ENCODE assay signal across 20 cellular contexts in the genomic region with DNA sequence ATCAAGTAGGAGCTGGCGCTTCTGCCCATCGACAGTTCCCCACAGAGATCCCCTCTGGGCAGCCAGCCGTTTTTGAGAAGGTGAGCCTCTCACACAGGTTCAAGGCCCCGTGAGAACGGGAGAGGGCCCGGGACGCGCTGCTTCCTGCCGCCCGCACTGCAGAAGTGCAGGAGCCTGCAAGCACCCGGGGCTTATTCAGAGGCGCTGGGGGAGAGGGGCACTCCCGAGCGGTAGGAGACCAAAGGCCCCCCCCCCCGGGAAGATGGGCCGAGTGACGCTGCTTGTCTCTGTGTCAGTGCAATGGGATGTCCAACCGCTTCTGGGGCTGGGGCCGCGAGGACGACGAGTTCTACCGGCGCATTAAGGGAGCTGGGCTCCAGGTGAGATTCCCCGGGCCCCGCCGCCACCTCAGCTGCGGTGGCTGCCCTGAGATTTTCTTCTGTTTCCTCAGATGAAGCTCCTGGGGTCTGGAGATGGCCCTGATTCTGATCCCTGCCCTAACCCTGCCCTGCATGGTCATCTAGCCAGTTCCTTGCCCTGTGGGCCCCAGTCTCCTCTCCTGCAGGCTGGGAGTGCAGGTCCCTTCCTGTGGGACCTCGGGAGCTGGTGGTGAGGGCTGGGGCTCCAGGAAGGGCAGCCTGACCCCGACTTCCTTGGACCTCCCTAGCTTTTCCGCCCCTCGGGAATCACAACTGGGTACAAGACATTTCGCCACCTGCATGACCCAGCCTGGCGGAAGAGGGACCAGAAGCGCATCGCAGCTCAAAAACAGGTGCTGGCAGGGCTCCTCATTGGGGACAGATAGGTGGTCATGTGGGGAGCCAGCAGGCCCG.
"Had no signal": no experiment of that assay in that cellular context is flagged by ENCODE, and none has a peak within 500 bp of the region (broad histone marks: within the 10 kb centered on the region; RNA-seq: fewer than 3 reads in every experiment).

No MANE protein-coding gene starts in this region.

- H3K36me3 Mint-ChIP-seq: activated naive CD4-positive, alpha-beta T cell treated with anti-CD3 and anti-CD28 coated beads, Interleukin-2, amount 50 U/mL, for 24 hours had no signal

- H3K27me3 ChIP-seq: body of pancreas, colonic mucosa, esophagus squamous epithelium, left lung, right lobe of liver, testis, upper lobe of left lung had no signal

- H3K9me2 ChIP-seq: SK-N-SH had no signal

- H3K4me2 ChIP-seq: SK-N-SH had no signal

- H3K4me3 ChIP-seq: body of pancreas, colonic mucosa, esophagus squamous epithelium, left lung, prostate gland, right lobe of liver, testis, upper lobe of left lung had no signal

- H3K4me1 ChIP-seq: left lung, prostate gland had no signal

- H3K36me3 ChIP-seq: colonic mucosa, prostate gland, right lobe of liver had no signal

- DNase-seq: activated CD4-positive, alpha-beta T cell treated with anti-CD3 and anti-CD28 coated beads, Interleukin-2, amount 50 U/mL, for 1 hour; activated effector memory CD4-positive, alpha-beta T cell treated with Interleukin-2 at 50 U/mL for 16 hours; activated T-cell treated with anti-CD3 and anti-CD28 coated beads, Interleukin-2, amount 50 U/mL, for 1 hour; amniotic stem cell; body of pancreas; central memory CD4-positive, alpha-beta T cell; colonic mucosa; esophagus squamous epithelium; hippocampal formation; left lung; mammary epithelial cell; naive thymus-derived CD8-positive, alpha-beta T cell; stimulated activated naive CD8-positive, alpha-beta T cell treated with anti-CD3 and anti-CD28 coated beads, Interleukin-15, amount 100 ng/mL, for 72 hours had no signal

- H3K9me3 Mint-ChIP-seq: activated naive CD4-positive, alpha-beta T cell treated with anti-CD3 and anti-CD28 coated beads, Interleukin-2, amount 50 U/mL, for 24 hours; naive thymus-derived CD8-positive, alpha-beta T cell; stimulated activated naive CD8-positive, alpha-beta T cell treated with anti-CD3 and anti-CD28 coated beads, Interleukin-15, amount 100 ng/mL, for 72 hours had no signal

- H3K27ac ChIP-seq: body of pancreas, colonic mucosa, left lung, prostate gland, right lobe of liver, testis, upper lobe of left lung had no signal

- H3K27ac Mint-ChIP-seq: activated naive CD4-positive, alpha-beta T cell treated with anti-CD3 and anti-CD28 coated beads, Interleukin-2, amount 50 U/mL, for 24 hours had no signal

- FAIRE-seq: keratinocyte had no signal

- H3K4me3 Mint-ChIP-seq: activated naive CD4-positive, alpha-beta T cell treated with anti-CD3 and anti-CD28 coated beads, Interleukin-2, amount 50 U/mL, for 24 hours; naive thymus-derived CD8-positive, alpha-beta T cell; stimulated activated naive CD8-positive, alpha-beta T cell treated with anti-CD3 and anti-CD28 coated beads, Interleukin-15, amount 100 ng/mL, for 72 hours had no signal

- H3K9ac ChIP-seq: SK-N-SH had no signal

- H3K27me3 Mint-ChIP-seq: activated naive CD4-positive, alpha-beta T cell treated with anti-CD3 and anti-CD28 coated beads, Interleukin-2, amount 50 U/mL, for 24 hours; naive thymus-derived CD8-positive, alpha-beta T cell; stimulated activated naive CD8-positive, alpha-beta T cell treated with anti-CD3 and anti-CD28 coated beads, Interleukin-15, amount 100 ng/mL, for 72 hours had no signal

- H3K9me3 ChIP-seq: body of pancreas, colonic mucosa, esophagus squamous epithelium, left lung, prostate gland, right lobe of liver, SK-N-SH, testis, upper lobe of left lung had no signal
